Comparison of ENCODE assay signal across 1 cellular context in the genomic region with DNA sequence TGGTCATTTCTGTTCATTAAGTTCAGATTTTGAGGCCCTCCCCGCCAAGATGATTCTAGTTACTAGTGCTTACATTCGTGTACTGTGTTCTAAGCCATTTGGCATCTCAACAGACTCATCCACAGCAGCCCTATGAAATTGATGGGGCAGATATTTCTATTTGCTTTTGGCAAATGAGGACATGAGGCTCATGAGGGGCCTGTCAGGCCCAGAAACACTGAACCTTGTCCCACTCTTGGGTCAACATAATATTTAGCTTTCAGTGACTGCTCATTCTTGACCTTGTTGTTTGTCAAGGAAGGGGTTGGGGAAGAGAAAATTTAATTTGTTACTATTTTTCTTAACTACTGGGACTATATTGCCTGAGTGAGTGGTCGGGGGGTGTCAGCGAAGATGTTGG.
TF ChIP-seq lines count a peak whose summit lies in the region.

No MANE protein-coding gene starts in this region.

TF ChIP-seq in HepG2, 621 proteins besides CTCF, POLR2A, EP300 and RAD21 (continued from another document and continues in another):
- TF ChIP-seq ZBED4 (CRISPR knock-in tag; IDR thresholded peaks at IDR 0.05; ENCODE audit: borderline replicate concordance) (0 out of 2 replicates have a peak, but pooled peaks have one; percentile 39), SKIL (CRISPR knock-in tag; IDR thresholded peaks at IDR 0.05; ENCODE audit: borderline replicate concordance) (peak; percentile 53; the same call in 1 of the 2 replicates), ZNF230 (CRISPR knock-in tag; IDR thresholded peaks at IDR 0.05) (no peak), MBNL3 (CRISPR knock-in tag; conservative IDR thresholded peaks at IDR 0.05) (no peak), EEA1 (CRISPR knock-in tag; IDR thresholded peaks at IDR 0.05; ENCODE audit: borderline replicate concordance) (no peak), PHF5A (CRISPR knock-in tag; IDR thresholded peaks at IDR 0.05; ENCODE audit: low read depth, unreplicated experiment) (no peak), ZNF503 (CRISPR knock-in tag; IDR thresholded peaks at IDR 0.05) (peak; percentile 44; the same call in 1 of the 2 replicates), ZNF335 (CRISPR knock-in tag; IDR thresholded peaks at IDR 0.05) (no peak), TBL1XR1 (IDR thresholded peaks at IDR 0.05; ENCODE audit: borderline replicate concordance, low read length, partially characterized antibody) (no peak), CCDC6 (CRISPR knock-in tag; IDR thresholded peaks at IDR 0.05) (no peak), NR2F6 (IDR thresholded peaks at IDR 0.05) (peak; percentile 78), NR2F6 (CRISPR knock-in tag; IDR thresholded peaks at IDR 0.05) (peak; percentile 69), NCOR1 (IDR thresholded peaks at IDR 0.05; ENCODE audit: borderline replicate concordance, low read length) (peak; percentile 29; the same call in 1 of the 2 replicates), HNF4G (IDR thresholded peaks at IDR 0.05; ENCODE audit: borderline replicate concordance, low read depth, low read length) (peak; percentile 74), HNF4G (CRISPR knock-in tag; IDR thresholded peaks at IDR 0.05; ENCODE audit: borderline replicate concordance, low read depth) (0 out of 2 replicates have a peak, but pooled peaks have one; percentile 34), EZH2 (conservative IDR thresholded peaks at IDR 0.05; ENCODE audit: low read depth, low read length) (no peak), EHMT2 (IDR thresholded peaks at IDR 0.05; ENCODE audit: borderline replicate concordance, low read depth, low read length) (no peak), GPN1 (CRISPR knock-in tag; IDR thresholded peaks at IDR 0.05; ENCODE audit: borderline replicate concordance) (no peak), NPAS2 (CRISPR knock-in tag; IDR thresholded peaks at IDR 0.05; ENCODE audit: borderline replicate concordance) (no peak), PPARG (CRISPR knock-in tag; conservative IDR thresholded peaks at IDR 0.05) (peak; percentile 99), U2AF1 (optimal IDR thresholded peaks at IDR 0.05; ENCODE audit: low read depth, low read length) (no peak), PCBP1 (IDR thresholded peaks at IDR 0.05; ENCODE audit: borderline replicate concordance, low read depth, low read length) (no peak), SMYD3 (CRISPR knock-in tag; IDR thresholded peaks at IDR 0.05) (no peak), ZNF746 (CRISPR knock-in tag; IDR thresholded peaks at IDR 0.05) (no peak), ZNF224 (CRISPR knock-in tag; IDR thresholded peaks at IDR 0.05) (no peak), GATAD2A (CRISPR knock-in tag; IDR thresholded peaks at IDR 0.05) (peak; percentile 85), ZNF616 (CRISPR knock-in tag; IDR thresholded peaks at IDR 0.05; ENCODE audit: low read depth) (no peak), SAFB2 (CRISPR knock-in tag; IDR thresholded peaks at IDR 0.05; ENCODE audit: borderline replicate concordance, low read depth) (no peak), ZHX1 (CRISPR knock-in tag; IDR thresholded peaks at IDR 0.05; ENCODE audit: low read depth) (no peak), ZNF891 (CRISPR knock-in tag; IDR thresholded peaks at IDR 0.05) (no peak), RXRB (CRISPR knock-in tag; IDR thresholded peaks at IDR 0.05; ENCODE audit: borderline replicate concordance) (peak; percentile 79), GFI1 (CRISPR knock-in tag; IDR thresholded peaks at IDR 0.05; ENCODE audit: borderline replicate concordance) (peak; percentile 67; the same call in 1 of the 2 replicates), SNAI1 (CRISPR knock-in tag; IDR thresholded peaks at IDR 0.05; ENCODE audit: borderline replicate concordance) (no peak)
- TF ChIP-seq, protein P1, sequence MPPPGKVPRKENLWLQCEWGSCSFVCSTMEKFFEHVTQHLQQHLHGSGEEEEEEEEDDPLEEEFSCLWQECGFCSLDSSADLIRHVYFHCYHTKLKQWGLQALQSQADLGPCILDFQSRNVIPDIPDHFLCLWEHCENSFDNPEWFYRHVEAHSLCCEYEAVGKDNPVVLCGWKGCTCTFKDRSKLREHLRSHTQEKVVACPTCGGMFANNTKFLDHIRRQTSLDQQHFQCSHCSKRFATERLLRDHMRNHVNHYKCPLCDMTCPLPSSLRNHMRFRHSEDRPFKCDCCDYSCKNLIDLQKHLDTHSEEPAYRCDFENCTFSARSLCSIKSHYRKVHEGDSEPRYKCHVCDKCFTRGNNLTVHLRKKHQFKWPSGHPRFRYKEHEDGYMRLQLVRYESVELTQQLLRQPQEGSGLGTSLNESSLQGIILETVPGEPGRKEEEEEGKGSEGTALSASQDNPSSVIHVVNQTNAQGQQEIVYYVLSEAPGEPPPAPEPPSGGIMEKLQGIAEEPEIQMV (CRISPR knock-in tag; IDR thresholded peaks at IDR 0.05; ENCODE audit: low read depth): no peak
- TF ChIP-seq, protein P2, sequence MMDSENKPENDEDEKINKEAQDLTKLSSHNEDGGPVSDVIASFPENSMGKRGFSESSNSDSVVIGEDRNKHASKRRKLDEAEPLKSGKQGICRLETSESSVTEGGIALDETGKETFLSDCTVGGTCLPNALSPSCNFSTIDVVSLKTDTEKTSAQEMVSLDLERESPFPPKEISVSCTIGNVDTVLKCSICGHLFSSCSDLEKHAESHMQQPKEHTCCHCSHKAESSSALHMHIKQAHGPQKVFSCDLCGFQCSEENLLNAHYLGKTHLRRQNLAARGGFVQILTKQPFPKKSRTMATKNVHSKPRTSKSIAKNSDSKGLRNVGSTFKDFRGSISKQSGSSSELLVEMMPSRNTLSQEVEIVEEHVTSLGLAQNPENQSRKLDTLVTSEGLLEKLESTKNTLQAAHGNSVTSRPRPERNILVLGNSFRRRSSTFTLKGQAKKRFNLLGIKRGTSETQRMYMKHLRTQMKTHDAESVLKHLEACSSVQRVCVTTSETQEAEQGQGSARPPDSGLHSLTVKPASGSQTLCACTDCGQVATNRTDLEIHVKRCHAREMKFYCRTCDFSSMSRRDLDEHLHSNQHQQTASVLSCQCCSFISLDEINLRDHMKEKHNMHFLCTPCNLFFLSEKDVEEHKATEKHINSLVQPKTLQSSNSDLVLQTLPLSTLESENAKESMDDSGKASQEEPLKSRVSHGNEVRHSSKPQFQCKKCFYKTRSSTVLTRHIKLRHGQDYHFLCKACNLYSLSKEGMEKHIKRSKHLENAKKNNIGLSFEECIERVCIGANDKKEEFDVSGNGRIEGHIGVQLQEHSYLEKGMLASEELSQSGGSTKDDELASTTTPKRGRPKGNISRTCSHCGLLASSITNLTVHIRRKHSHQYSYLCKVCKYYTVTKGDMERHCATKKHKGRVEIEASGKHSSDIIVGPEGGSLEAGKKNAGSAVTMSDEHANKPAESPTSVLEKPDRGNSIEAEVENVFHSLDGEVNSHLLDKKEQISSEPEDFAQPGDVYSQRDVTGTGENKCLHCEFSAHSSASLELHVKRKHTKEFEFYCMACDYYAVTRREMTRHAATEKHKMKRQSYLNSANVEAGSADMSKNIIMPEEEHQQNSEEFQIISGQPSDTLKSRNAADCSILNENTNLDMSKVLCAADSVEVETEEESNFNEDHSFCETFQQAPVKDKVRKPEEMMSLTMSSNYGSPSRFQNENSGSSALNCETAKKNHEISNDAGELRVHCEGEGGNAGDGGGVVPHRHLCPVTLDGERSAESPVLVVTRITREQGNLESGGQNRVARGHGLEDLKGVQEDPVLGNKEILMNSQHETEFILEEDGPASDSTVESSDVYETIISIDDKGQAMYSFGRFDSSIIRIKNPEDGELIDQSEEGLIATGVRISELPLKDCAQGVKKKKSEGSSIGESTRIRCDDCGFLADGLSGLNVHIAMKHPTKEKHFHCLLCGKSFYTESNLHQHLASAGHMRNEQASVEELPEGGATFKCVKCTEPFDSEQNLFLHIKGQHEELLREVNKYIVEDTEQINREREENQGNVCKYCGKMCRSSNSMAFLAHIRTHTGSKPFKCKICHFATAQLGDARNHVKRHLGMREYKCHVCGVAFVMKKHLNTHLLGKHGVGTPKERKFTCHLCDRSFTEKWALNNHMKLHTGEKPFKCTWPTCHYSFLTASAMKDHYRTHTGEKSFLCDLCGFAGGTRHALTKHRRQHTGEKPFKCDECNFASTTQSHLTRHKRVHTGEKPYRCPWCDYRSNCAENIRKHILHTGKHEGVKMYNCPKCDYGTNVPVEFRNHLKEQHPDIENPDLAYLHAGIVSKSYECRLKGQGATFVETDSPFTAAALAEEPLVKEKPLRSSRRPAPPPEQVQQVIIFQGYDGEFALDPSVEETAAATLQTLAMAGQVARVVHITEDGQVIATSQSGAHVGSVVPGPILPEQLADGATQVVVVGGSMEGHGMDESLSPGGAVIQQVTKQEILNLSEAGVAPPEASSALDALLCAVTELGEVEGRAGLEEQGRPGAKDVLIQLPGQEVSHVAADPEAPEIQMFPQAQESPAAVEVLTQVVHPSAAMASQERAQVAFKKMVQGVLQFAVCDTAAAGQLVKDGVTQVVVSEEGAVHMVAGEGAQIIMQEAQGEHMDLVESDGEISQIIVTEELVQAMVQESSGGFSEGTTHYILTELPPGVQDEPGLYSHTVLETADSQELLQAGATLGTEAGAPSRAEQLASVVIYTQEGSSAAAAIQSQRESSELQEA (CRISPR knock-in tag; IDR thresholded peaks at IDR 0.05; ENCODE audit: not compliant biosample characterization): no peak
- TF ChIP-seq, protein P3, sequence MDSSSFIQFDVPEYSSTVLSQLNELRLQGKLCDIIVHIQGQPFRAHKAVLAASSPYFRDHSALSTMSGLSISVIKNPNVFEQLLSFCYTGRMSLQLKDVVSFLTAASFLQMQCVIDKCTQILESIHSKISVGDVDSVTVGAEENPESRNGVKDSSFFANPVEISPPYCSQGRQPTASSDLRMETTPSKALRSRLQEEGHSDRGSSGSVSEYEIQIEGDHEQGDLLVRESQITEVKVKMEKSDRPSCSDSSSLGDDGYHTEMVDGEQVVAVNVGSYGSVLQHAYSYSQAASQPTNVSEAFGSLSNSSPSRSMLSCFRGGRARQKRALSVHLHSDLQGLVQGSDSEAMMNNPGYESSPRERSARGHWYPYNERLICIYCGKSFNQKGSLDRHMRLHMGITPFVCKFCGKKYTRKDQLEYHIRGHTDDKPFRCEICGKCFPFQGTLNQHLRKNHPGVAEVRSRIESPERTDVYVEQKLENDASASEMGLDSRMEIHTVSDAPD (CRISPR knock-in tag; IDR thresholded peaks at IDR 0.05): no peak
